17 cellular contexts compared by ENCODE assay signal in genomic region chr13:42153371-42153770, GRCh38.
"Had no signal": no experiment of that assay in that cellular context is flagged by ENCODE, and none has a peak within 500 bp of the region (broad histone marks: within the 10 kb centered on the region; RNA-seq: fewer than 3 reads in every experiment).

No MANE protein-coding gene starts in this region.

- H3K4me1 ChIP-seq: ascending aorta, left ventricle myocardium inferior, psoas muscle had no signal

- H3K4me3 Mint-ChIP-seq: activated naive CD8-positive, alpha-beta T cell treated with anti-CD3 and anti-CD28 coated beads, Interleukin-2, amount 10 ng/mL, durations not matched to agents 7 days and 5 days; activated T-cell treated with anti-CD3 and anti-CD28 coated beads, Interleukin-2, amount 50 U/mL, for 4 hours; nephron had no signal

- FAIRE-seq: TTC549 had no signal

- H3K4me3 ChIP-seq: ascending aorta, left ventricle myocardium inferior, psoas muscle had no signal

- H3K27ac ChIP-seq: ascending aorta, left ventricle myocardium inferior, psoas muscle had no signal

- H3K27me3 Mint-ChIP-seq: activated naive CD8-positive, alpha-beta T cell treated with anti-CD3 and anti-CD28 coated beads, Interleukin-2, amount 10 ng/mL, durations not matched to agents 7 days and 5 days had no signal

- H3K27me3 ChIP-seq: ascending aorta had no signal

- ATAC-seq: activated T-cell treated with anti-CD3 and anti-CD28 coated beads, Interleukin-2, amount 50 U/mL, for 4 hours; psoas muscle; sciatic nerve; stimulated activated naive CD8-positive, alpha-beta T cell treated with anti-CD3 and anti-CD28 coated beads, Interleukin-15, Interleukin-2, amounts not matched to agents 100 U/mL and 50 U/mL, for 24 hours had no signal

- H3K27ac Mint-ChIP-seq: activated naive CD8-positive, alpha-beta T cell treated with anti-CD3 and anti-CD28 coated beads, Interleukin-2, amount 10 ng/mL, durations not matched to agents 7 days and 5 days; nephron had no signal

- H3K9me3 Mint-ChIP-seq: activated naive CD8-positive, alpha-beta T cell treated with anti-CD3 and anti-CD28 coated beads, Interleukin-2, amount 10 ng/mL, durations not matched to agents 7 days and 5 days; activated T-cell treated with anti-CD3 and anti-CD28 coated beads, Interleukin-2, amount 50 U/mL, for 4 hours; nephron had no signal

- DNase-seq: activated CD4-positive, CD25-positive, alpha-beta regulatory T cell; activated gamma-delta T cell treated with Interleukin-2 at 50 U/mL for 16 hours; activated naive CD8-positive, alpha-beta T cell treated with anti-CD3 and anti-CD28 coated beads, Interleukin-2, amount 10 ng/mL, durations not matched to agents 7 days and 5 days; activated T-cell treated with anti-CD3 and anti-CD28 coated beads, Interleukin-2, amount 50 U/mL, for 4 hours; head of caudate nucleus; islet precursor cell; left ventricle myocardium inferior; mesenchymal stem cell; occipital lobe; psoas muscle; stimulated activated CD4-positive, alpha-beta T cell treated with anti-CD3 and anti-CD28 coated beads, Interleukin-2, amount 100 ng/mL, for 48 hours; stimulated activated naive CD8-positive, alpha-beta T cell treated with anti-CD3 and anti-CD28 coated beads, Interleukin-15, Interleukin-2, amounts not matched to agents 100 U/mL and 50 U/mL, for 24 hours; T-helper 2 cell had no signal

- H3K9me3 ChIP-seq: ascending aorta, left ventricle myocardium inferior, psoas muscle had no signal

- H3K4me1 Mint-ChIP-seq: nephron had no signal
